ENCODE assay signal across 11 cellular contexts in the genomic region with DNA sequence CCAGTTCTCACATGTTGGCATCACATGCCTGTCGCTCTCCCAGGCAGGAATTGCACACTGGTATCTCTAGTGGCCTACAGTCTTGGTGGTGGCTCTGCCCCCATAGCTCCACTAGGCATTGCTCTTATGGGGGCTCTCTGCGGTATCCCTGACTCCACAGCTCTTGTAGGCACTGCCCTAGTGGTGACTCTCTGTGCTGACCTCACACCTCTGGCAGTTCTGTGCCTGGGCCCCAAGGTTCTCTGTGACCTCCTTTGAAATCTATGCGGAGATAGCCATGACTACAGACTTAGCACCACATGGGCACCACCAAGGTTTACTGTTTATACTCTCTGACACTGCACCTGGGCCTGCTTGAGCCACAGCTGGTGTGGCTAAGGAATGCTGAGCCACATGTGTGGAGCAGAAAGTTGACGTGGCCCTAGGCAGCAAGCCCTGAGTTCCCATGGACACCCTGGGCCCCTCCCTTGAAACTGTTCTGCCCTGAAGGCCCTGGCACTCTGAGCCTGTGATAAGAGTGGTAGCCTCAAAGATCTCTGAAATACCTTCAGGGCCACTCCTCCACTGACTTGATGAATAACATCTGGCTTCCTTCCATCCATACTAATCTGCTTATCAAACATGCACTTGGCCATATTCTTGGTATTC. TPM values are rescaled to one million over a fixed set of nuclear protein-coding genes. Genes with fewer than 3 reads are reported as not detected.
A peak's percentile ranks its signal among the peaks of the same experiment; 100 is the strongest.
DNase-seq lines count a peak whose midpoint lies in the region; ATAC-seq, FAIRE-seq and TF ChIP-seq lines count a peak whose summit lies in the region.
"Had no signal": no experiment of that assay in that cellular context is flagged by ENCODE, and none has a peak within 500 bp of the region (broad histone marks: within the 10 kb centered on the region; RNA-seq: fewer than 3 reads in every experiment).

No MANE protein-coding gene starts in this region.

- H3K4me3 ChIP-seq in body of pancreas (no peak overlapping the region), hepatocyte (no peak overlapping the region), small intestine (ENCODE audit: low read depth in 1 of 2, low read length in 2 of 2) (no peak overlapping the region)
- H3K4me3 ChIP-seq: skin epidermis had no signal

- WGBS in body of pancreas, 2 donors, result 63% methylated on average over 4 of the region's 4 CpGs
- WGBS in hepatocyte (ENCODE audit: low lambda C conversion rate, missing lambda C conversion rate), result 81% methylated on average over 4 of the region's 4 CpGs
- WGBS in small intestine, 3 donors, result 55 to 77% (median 59%) methylated on average over 4 of the region's 4 CpGs

- no peaks in the 10 kb centered on the region for H3K36me3 Mint-ChIP-seq in activated T-helper 1 cell treated with anti-CD3 and anti-CD28 coated beads, Interleukin-12 subunit alpha, Interleukin-12 subunit beta, Interleukin-2, Interleukin-4 antibody, amounts not matched to agents 30 ng/mL and 10 ng/mL and 1 ng/mL, durations not matched to agents 14 hours and 24 hours and 36 hours (ENCODE audit: low read depth)
- no peaks in the 10 kb centered on the region for H3K36me3 Mint-ChIP-seq in progenitor cell of endocrine pancreas (ENCODE audit: insufficient read depth)

- H2AFZ ChIP-seq in hepatocyte, result no peak overlapping the region

- peaks cover 2% of the 10 kb centered on the region for H3K27me3 Mint-ChIP-seq in activated T-helper 1 cell treated with anti-CD3 and anti-CD28 coated beads, Interleukin-12 subunit alpha, Interleukin-12 subunit beta, Interleukin-2, Interleukin-4 antibody, amounts not matched to agents 30 ng/mL and 10 ng/mL and 1 ng/mL, durations not matched to agents 14 hours and 24 hours and 36 hours (ENCODE audit: insufficient read depth)
- H3K27me3 Mint-ChIP-seq in progenitor cell of endocrine pancreas, result no peaks in the 10 kb centered on the region

- H3K36me3 ChIP-seq in body of pancreas (replicated peaks in 1 of 2; ENCODE audit: insufficient read depth in 1 of 2, low read depth in 2 of 2) (no peaks in the 10 kb centered on the region), hepatocyte (replicated peaks; ENCODE audit: insufficient read depth, low read depth) (no peaks in the 10 kb centered on the region), small intestine (ENCODE audit: control insufficient read depth in 2 of 2, insufficient read depth in 2 of 2, low read length in 2 of 2) (no peaks in the 10 kb centered on the region)

- ATAC-seq in body of pancreas, result peak; percentile 92

- no peaks in the 10 kb centered on the region for H3K27me3 ChIP-seq in body of pancreas
- no peaks in the 10 kb centered on the region for H3K27me3 ChIP-seq in hepatocyte
- no peaks in the 10 kb centered on the region for H3K27me3 ChIP-seq in small intestine (ENCODE audit: control insufficient read depth in 2 of 2, insufficient read depth in 2 of 2, low read length in 2 of 2)

- no peaks in the 10 kb centered on the region for H3K4me1 Mint-ChIP-seq in activated T-helper 1 cell treated with anti-CD3 and anti-CD28 coated beads, Interleukin-12 subunit alpha, Interleukin-12 subunit beta, Interleukin-2, Interleukin-4 antibody, amounts not matched to agents 30 ng/mL and 10 ng/mL and 1 ng/mL, durations not matched to agents 14 hours and 24 hours and 36 hours (ENCODE audit: low read depth)
- H3K4me1 Mint-ChIP-seq in progenitor cell of endocrine pancreas (ENCODE audit: low read depth), result no peaks in the 10 kb centered on the region

- H3K4me1 ChIP-seq in body of pancreas, result peaks cover 25% of the 10 kb centered on the region
- peaks cover 17% of the 10 kb centered on the region for H3K4me1 ChIP-seq in hepatocyte (ENCODE audit: insufficient read depth)
- peaks cover 5 to 10% of the 10 kb centered on the region in 2 donors for H3K4me1 ChIP-seq in small intestine (ENCODE audit: control insufficient read depth in 2 of 2, insufficient read depth in 1 of 2, low read depth in 1 of 2, low read length in 1 of 2)

- H3K79me2 ChIP-seq in hepatocyte, result no peaks in the 10 kb centered on the region

- H3K9me3 Mint-ChIP-seq in activated T-helper 1 cell treated with anti-CD3 and anti-CD28 coated beads, Interleukin-12 subunit alpha, Interleukin-12 subunit beta, Interleukin-2, Interleukin-4 antibody, amounts not matched to agents 30 ng/mL and 10 ng/mL and 1 ng/mL, durations not matched to agents 14 hours and 24 hours and 36 hours, result no peaks in the 10 kb centered on the region
- H3K9me3 Mint-ChIP-seq in progenitor cell of endocrine pancreas (ENCODE audit: low read depth), result no peaks in the 10 kb centered on the region

- intact Hi-C loops in body of pancreas (cut with DNase I), result no loop called here
- intact Hi-C loops in activated T-helper 1 cell treated with anti-CD3 and anti-CD28 coated beads, Interleukin-12 subunit alpha, Interleukin-12 subunit beta, Interleukin-2, Interleukin-4 antibody, amounts not matched to agents 30 ng/mL and 10 ng/mL and 1 ng/mL, durations not matched to agents 14 hours and 24 hours and 36 hours (cut with micrococcal nuclease), result no loop called here

- FAIRE-seq in small intestine (lab: Jason Lieb, UNC), result no peak
- FAIRE-seq: urothelium cell line had no signal

- no peak overlapping the region for H3K4me2 ChIP-seq in hepatocyte

- peak in 3 of 7 experiments; percentile 26 to 37 (median 37) for TF ChIP-seq CTCF in body of pancreas (IDR thresholded peaks at IDR 0.05)
- no peak for TF ChIP-seq CTCF in hepatocyte (IDR thresholded peaks at IDR 0.05; ENCODE audit: poor library complexity)
- no peak for TF ChIP-seq CTCF in progenitor cell of endocrine pancreas (IDR thresholded peaks at IDR 0.05; ENCODE audit: unreplicated experiment)

- H3K9me3 ChIP-seq in body of pancreas, result no peaks in the 10 kb centered on the region
- no peaks in the 10 kb centered on the region for H3K9me3 ChIP-seq in hepatocyte (ENCODE audit: low read depth)
- no peaks in the 10 kb centered on the region for H3K9me3 ChIP-seq in small intestine (ENCODE audit: control insufficient read depth, low read depth)

- peak in 2 of 3 donors; percentile 13 to 46 for TF ChIP-seq POLR2A in body of pancreas (IDR thresholded peaks at IDR 0.05)

- no peak overlapping the region for H3K27ac Mint-ChIP-seq in activated T-helper 1 cell treated with anti-CD3 and anti-CD28 coated beads, Interleukin-12 subunit alpha, Interleukin-12 subunit beta, Interleukin-2, Interleukin-4 antibody, amounts not matched to agents 30 ng/mL and 10 ng/mL and 1 ng/mL, durations not matched to agents 14 hours and 24 hours and 36 hours
- no peak overlapping the region for H3K27ac Mint-ChIP-seq in progenitor cell of endocrine pancreas

- DNase-seq in H4 (ENCODE audit: low spot score) (peak; percentile 57), body of pancreas (peak; percentile 78 to 93 (median 88)), hepatocyte (ENCODE audit: low spot score) (peak; percentile 8), small intestine (peak; percentile 98), DMS53 treated with DMSO at 0.1 percent for 48 hours (lab: John Stamatoyannopoulos, UW; ENCODE audit: unreplicated experiment) (no peak), NCI-H2171 (lab: John Stamatoyannopoulos, UW) (no peak), progenitor cell of endocrine pancreas (ENCODE audit: low spot score, unreplicated experiment) (no peak)
- no peak for DNase-seq in activated T-helper 1 cell treated with anti-CD3 and anti-CD28 coated beads, Interleukin-12 subunit alpha, Interleukin-12 subunit beta, Interleukin-2, Interleukin-4 antibody, amounts not matched to agents 30 ng/mL and 10 ng/mL and 1 ng/mL, durations not matched to agents 14 hours and 24 hours and 36 hours (ENCODE audit: low spot score)
- DNase-seq: DMS53 had no signal

- no peak overlapping the region for H3K4me3 Mint-ChIP-seq in activated T-helper 1 cell treated with anti-CD3 and anti-CD28 coated beads, Interleukin-12 subunit alpha, Interleukin-12 subunit beta, Interleukin-2, Interleukin-4 antibody, amounts not matched to agents 30 ng/mL and 10 ng/mL and 1 ng/mL, durations not matched to agents 14 hours and 24 hours and 36 hours
- no peak overlapping the region for H3K4me3 Mint-ChIP-seq in progenitor cell of endocrine pancreas (ENCODE audit: low read depth)

- H3K27ac ChIP-seq in body of pancreas (peak overlapping the region; percentile 72 to 90 (median 82)), hepatocyte (no peak overlapping the region), small intestine (ENCODE audit: low read depth in 1 of 2, low read length in 1 of 2) (peak overlapping the region; percentile 43 to 90)

- H3K9me2 ChIP-seq in hepatocyte (replicated peaks; ENCODE audit: insufficient read depth), result no peaks in the 10 kb centered on the region

- no peaks in the 10 kb centered on the region for H4K20me1 ChIP-seq in hepatocyte (ENCODE audit: insufficient read depth, poor library complexity, severe bottlenecking)

RNA-seq across cellular contexts. Expression of gene SLC9B1, which starts 8.0 kb away (rescaled TPM):
- not detected in 2 replicates for total RNA-seq in H4 (2014; rRNA removed; shearing (Covaris generic))
- not detected for total RNA-seq in body of pancreas
- not detected in 2 replicates for total RNA-seq in hepatocyte
- polyA plus RNA-seq in hepatocyte, result not detected in 2 replicates
- polyA plus RNA-seq in small intestine, result under 1 TPM in 1 of 3 donors, not detected in 2; 0.18 TPM
- total RNA-seq in activated T-helper 1 cell treated with anti-CD3 and anti-CD28 coated beads, Interleukin-12 subunit alpha, Interleukin-12 subunit beta, Interleukin-2, Interleukin-4 antibody, amounts not matched to agents 30 ng/mL and 10 ng/mL and 1 ng/mL, durations not matched to agents 14 hours and 24 hours and 36 hours, result 0.51 and 0.52 TPM in 2 replicates
- 0.75 and 0.79 TPM in 2 replicates for total RNA-seq in progenitor cell of endocrine pancreas

Comparison
In these comparisons a context has a peak if more than half of its experiments do, and no peak if none do; other contexts are left out.
1. DNase-seq: peak in H4 (single experiment), body of pancreas (4 of 4), hepatocyte (single experiment) and small intestine (single experiment); none in DMS53 treated with DMSO at 0.1 percent for 48 hours (single experiment), NCI-H2171 (single experiment), activated T-helper 1 cell treated with anti-CD3 and anti-CD28 coated beads, Interleukin-12 subunit alpha, Interleukin-12 subunit beta, Interleukin-2, Interleukin-4 antibody, amounts not matched to agents 30 ng/mL and 10 ng/mL and 1 ng/mL, durations not matched to agents 14 hours and 24 hours and 36 hours (single experiment) and progenitor cell of endocrine pancreas (single experiment).